8 cellular contexts compared by ENCODE assay signal in genomic region chr17:77096570-77097214, GRCh38. TPM values are rescaled to one million over a fixed set of nuclear protein-coding genes. Genes with fewer than 3 reads are reported as not detected.
DNase-seq lines count a peak whose midpoint lies in the region; ATAC-seq, FAIRE-seq and TF ChIP-seq lines count a peak whose summit lies in the region.

No MANE protein-coding gene starts in this region.

- H3K23ac ChIP-seq in trophoblast cell (ENCODE audit: low read length), result no peak overlapping the region

- H2BK120ac ChIP-seq in trophoblast cell (ENCODE audit: insufficient read depth, low read length, poor library complexity), result no peak overlapping the region

- peaks cover 56% of the 10 kb centered on the region for H3K36me3 ChIP-seq in WERI-Rb-1
- H3K36me3 ChIP-seq in trophoblast cell (ENCODE audit: control insufficient read depth in 1 of 2, insufficient read depth in 2 of 2, low read length in 2 of 2), result peaks cover 24 to 38% of the 10 kb centered on the region in 2 experiments

- no peak overlapping the region for H3K18ac ChIP-seq in trophoblast cell (ENCODE audit: low read length)

- H3K79me2 ChIP-seq in trophoblast cell (ENCODE audit: control insufficient read depth, insufficient read depth, low read length, poor library complexity), result no peaks in the 10 kb centered on the region

- peak; percentile 59 for DNase-seq in AG20443 (ENCODE audit: low spot score)
- DNase-seq in GM18507 (ENCODE audit: extremely low spot score, insufficient read length, low read depth), result no peak
- DNase-seq in WERI-Rb-1, result no peak
- peak; percentile 75 for DNase-seq in fibroblast of villous mesenchyme (ENCODE audit: low read depth)
- DNase-seq in trophoblast cell, result peak; percentile 61 to 78
- no peak for DNase-seq in NCI-H345 treated with DMSO at 0.1 percent for 48 hours (lab: John Stamatoyannopoulos, UW; ENCODE audit: unreplicated experiment)
- DNase-seq in GF-D8 (lab: John Stamatoyannopoulos, UW), result no peak

- no peaks in the 10 kb centered on the region for H3K4me1 ChIP-seq in trophoblast cell (ENCODE audit: control insufficient read depth in 1 of 2, insufficient read depth in 2 of 2, low read length in 2 of 2)

- FAIRE-seq in GM18507 (lab: Jason Lieb, UNC), result peak; percentile 63

- H3K4ac ChIP-seq in trophoblast cell (ENCODE audit: low read depth, low read length), result no peak overlapping the region

- H2AK5ac ChIP-seq in trophoblast cell (ENCODE audit: low read length), result no peak overlapping the region

- H3K27me3 ChIP-seq in WERI-Rb-1 (ENCODE audit: insufficient read depth, low read depth, severe bottlenecking) (no peaks in the 10 kb centered on the region), trophoblast cell (ENCODE audit: insufficient read depth, low read length) (no peaks in the 10 kb centered on the region)

- H3K79me1 ChIP-seq in trophoblast cell (ENCODE audit: low read length), result no peaks in the 10 kb centered on the region

- H4K12ac ChIP-seq in trophoblast cell (ENCODE audit: low read depth, low read length), result no peak overlapping the region

- no peak for ATAC-seq in HG02840 (IDR thresholded peaks at IDR 0.05; ENCODE audit: low FRiP score, unreplicated experiment)

- no peaks in the 10 kb centered on the region for H3K9me3 ChIP-seq in WERI-Rb-1 (ENCODE audit: severe bottlenecking)
- peaks cover 2% of the 10 kb centered on the region for H3K9me3 ChIP-seq in trophoblast cell (ENCODE audit: insufficient read depth, low read depth, low read length)

- no peak overlapping the region for H2BK12ac ChIP-seq in trophoblast cell (ENCODE audit: low read length)

- H3K4me2 ChIP-seq in trophoblast cell (ENCODE audit: low read length), result no peak overlapping the region

- TF ChIP-seq CTCF in WERI-Rb-1 (IDR thresholded peaks at IDR 0.05; ENCODE audit: low read depth, low read length) (peak; percentile 66), fibroblast of villous mesenchyme (IDR thresholded peaks at IDR 0.05; ENCODE audit: insufficient read depth, low read depth, low read length) (peak; percentile 84)

- H3K14ac ChIP-seq in trophoblast cell (ENCODE audit: low read length), result no peak overlapping the region

- H3K4me3 ChIP-seq in WERI-Rb-1 (ENCODE audit: low read depth, low read length), result no peak overlapping the region
- H3K4me3 ChIP-seq in fibroblast of villous mesenchyme (ENCODE audit: low read depth, low read length), result no peak overlapping the region
- no peak overlapping the region for H3K4me3 ChIP-seq in trophoblast cell (ENCODE audit: low read depth, low read length)

- no peak overlapping the region for H4K91ac ChIP-seq in trophoblast cell (ENCODE audit: low read depth, low read length)

- H4K8ac ChIP-seq in trophoblast cell (ENCODE audit: low read depth, low read length), result no peak overlapping the region

- H3K27ac ChIP-seq in WERI-Rb-1 (peak overlapping the region; percentile 12; the same call in 1 of the 2 replicates), trophoblast cell (ENCODE audit: low read depth, low read length) (no peak overlapping the region)

- H2AFZ ChIP-seq in trophoblast cell (ENCODE audit: insufficient read depth, low read length, poor library complexity), result no peak overlapping the region

- no CpG with 5 or more reads among the region's 12 CpGs for WGBS in trophoblast cell (ENCODE audit: extremely low coverage, insufficient coverage, insufficient read length)

- H2BK5ac ChIP-seq in trophoblast cell (ENCODE audit: low read depth, low read length, poor library complexity), result no peak overlapping the region

- H3K9ac ChIP-seq in trophoblast cell (ENCODE audit: low read length), result no peak overlapping the region

RNA-seq across cellular contexts. Expression of gene SEC14L1, which starts 44.1 kb away (rescaled TPM):
- total RNA-seq in fibroblast of villous mesenchyme, result 51.2 and 101 TPM in 2 replicates
- polyA plus RNA-seq in trophoblast cell (2013), result 71.4 and 71.6 TPM in 2 replicates

Comparison
In these comparisons a context has a peak if more than half of its experiments do, and no peak if none do; other contexts are left out.
1. DNase-seq: peak in AG20443 (single experiment), fibroblast of villous mesenchyme (single experiment) and trophoblast cell (2 of 2); none in GM18507 (single experiment), WERI-Rb-1 (single experiment), NCI-H345 treated with DMSO at 0.1 percent for 48 hours (single experiment) and GF-D8 (single experiment).